In genomic region chr11:33687733-33688479, GRCh38 we compare ENCODE assay signal across 9 cellular contexts. TPM values are rescaled to one million over a fixed set of nuclear protein-coding genes. Genes with fewer than 3 reads are reported as not detected.
A peak's percentile ranks its signal among the peaks of the same experiment; 100 is the strongest.
DNase-seq lines count a peak whose midpoint lies in the region; ATAC-seq, FAIRE-seq and TF ChIP-seq lines count a peak whose summit lies in the region.
"Had no signal": no experiment of that assay in that cellular context is flagged by ENCODE, and none has a peak within 500 bp of the region (broad histone marks: within the 10 kb centered on the region; RNA-seq: fewer than 3 reads in every experiment).

No MANE protein-coding gene starts in this region.

- H3K27ac ChIP-seq in right cardiac atrium (ENCODE audit: low read length) (no peak overlapping the region), PC-9 (peak overlapping the region; percentile 99), neuronal stem cell (replicated peaks; ENCODE audit: low read length) (no peak overlapping the region)

- H2AFZ ChIP-seq in PC-9: peak overlapping the region; percentile 25; the same call in 1 of the 2 replicates
- H2AFZ ChIP-seq in neuronal stem cell (ENCODE audit: low read length): no peak overlapping the region

- no peak overlapping the region for H2BK5ac ChIP-seq in neuronal stem cell (ENCODE audit: low read length)

- peak; percentile 29 for FAIRE-seq in endometrium (lab: Jason Lieb, UNC)
- FAIRE-seq: colon had no signal

- no peak overlapping the region for H3K4ac ChIP-seq in neuronal stem cell (ENCODE audit: low read length)

- no peaks in the 10 kb centered on the region for H3K79me1 ChIP-seq in neuronal stem cell (ENCODE audit: low read depth, low read length)

- peak; percentile 36 for DNase-seq in left cardiac atrium
- no peak for DNase-seq in right cardiac atrium
- DNase-seq in KG1 (lab: John Stamatoyannopoulos, UW): peak; percentile 10
- peak; percentile 61 to 87 for DNase-seq in PC-9
- peak; percentile 57 for DNase-seq in neuronal stem cell (ENCODE audit: low spot score)

- H4K20me1 ChIP-seq in PC-9 (ENCODE audit: insufficient read depth): no peaks in the 10 kb centered on the region

- no peak overlapping the region for H3K4me3 ChIP-seq in right cardiac atrium (ENCODE audit: low read length)
- H3K4me3 ChIP-seq in PC-9: no peak overlapping the region
- H3K4me3 ChIP-seq in neuronal stem cell (ENCODE audit: low read length in 2 of 2): no peak overlapping the region

- H3K9me3 ChIP-seq in right cardiac atrium (ENCODE audit: control insufficient read depth, low read length): no peaks in the 10 kb centered on the region
- 0 out of 2 replicates have a peak, but pooled peaks cover 4% of the 10 kb centered on the region for H3K9me3 ChIP-seq in PC-9 (ENCODE audit: insufficient read depth, low read depth)
- peaks cover 0 to 3% of the 10 kb centered on the region in 2 donors for H3K9me3 ChIP-seq in neuronal stem cell (replicated peaks in 1 of 2; ENCODE audit: control insufficient read depth in 2 of 2, insufficient read depth in 1 of 2, low read depth in 1 of 2, low read length in 2 of 2)

- H3K79me2 ChIP-seq in PC-9 (ENCODE audit: low read depth): no peaks in the 10 kb centered on the region

- CTCF ChIA-PET in PC-9 (lab: Charles Lee): interaction anchor here (1.4 kb wide), 1 partner anchor 55 kb away, joined by 6 read pairs; no protein-coding TSS in a partner anchor

- no peak overlapping the region for H2AK5ac ChIP-seq in neuronal stem cell (ENCODE audit: low read depth, low read length)

- WGBS in right cardiac atrium: 53% methylated on average over 2 of the region's 2 CpGs
- no CpG with 5 or more reads among the region's 2 CpGs for WGBS in neuronal stem cell (ENCODE audit: extremely low coverage in 2 of 2, insufficient read length in 2 of 2, insufficient replicate concordance in 1 of 2), 2 donors

- ATAC-seq in left cardiac atrium: no peak
- no peak for ATAC-seq in right cardiac atrium
- ATAC-seq in HG02798 (IDR thresholded peaks at IDR 0.05; ENCODE audit: poor library complexity, unreplicated experiment): no peak
- ATAC-seq in HG03175 (IDR thresholded peaks at IDR 0.05; ENCODE audit: unreplicated experiment): no peak

- BruUV-seq in PC-9 (replicated peaks; lab: Mats Ljungman, UMichigan): no TSS peak

- H3K27me3 ChIP-seq in right cardiac atrium (ENCODE audit: control insufficient read depth, insufficient read depth): no peaks in the 10 kb centered on the region
- H3K27me3 ChIP-seq in PC-9 (ENCODE audit: insufficient read depth, low read depth): no peaks in the 10 kb centered on the region
- no peaks in the 10 kb centered on the region for H3K27me3 ChIP-seq in neuronal stem cell (ENCODE audit: control insufficient read depth in 3 of 3, insufficient read depth in 3 of 3, low read depth in 1 of 3, low read length in 3 of 3)

- H3K18ac ChIP-seq in neuronal stem cell (ENCODE audit: low read length): no peak overlapping the region

- H3K9me2 ChIP-seq in PC-9 (ENCODE audit: insufficient read depth): no peaks in the 10 kb centered on the region

- no peak overlapping the region for H4K8ac ChIP-seq in neuronal stem cell (ENCODE audit: low read depth, low read length)

- no peak overlapping the region for H3K14ac ChIP-seq in neuronal stem cell (ENCODE audit: low read length)

- peaks cover 23% of the 10 kb centered on the region for H3K4me1 ChIP-seq in right cardiac atrium (ENCODE audit: control insufficient read depth, insufficient read depth, low read length)
- H3K4me1 ChIP-seq in PC-9 (replicated peaks; ENCODE audit: insufficient read depth): peaks cover 56% of the 10 kb centered on the region
- H3K4me1 ChIP-seq in neuronal stem cell (ENCODE audit: control insufficient read depth in 2 of 2, insufficient read depth in 1 of 2, low read depth in 1 of 2, low read length in 2 of 2): peaks cover 17 to 28% of the 10 kb centered on the region in 2 donors

- H3F3A ChIP-seq in PC-9 (ENCODE audit: insufficient read depth, low read depth): peaks cover 55% of the 10 kb centered on the region

- H3K9ac ChIP-seq in neuronal stem cell (ENCODE audit: low read depth, low read length, poor library complexity): no peak overlapping the region

- H3K36me3 ChIP-seq in PC-9 (ENCODE audit: low read depth) (no peaks in the 10 kb centered on the region), neuronal stem cell (replicated peaks in 1 of 2; ENCODE audit: control insufficient read depth in 2 of 2, insufficient read depth in 2 of 2, low read length in 2 of 2) (no peaks in the 10 kb centered on the region)

- H3K23ac ChIP-seq in neuronal stem cell (ENCODE audit: low read depth, low read length, poor library complexity): no peak overlapping the region

- H2BK12ac ChIP-seq in neuronal stem cell (ENCODE audit: low read length): no peak overlapping the region

- no peak overlapping the region for H2BK120ac ChIP-seq in neuronal stem cell (ENCODE audit: low read depth, low read length)

- no peak overlapping the region for H4K91ac ChIP-seq in neuronal stem cell (ENCODE audit: low read depth, low read length, poor library complexity)

- intact Hi-C loops in left cardiac atrium (cut with DNase I) (loop anchor here (2.0 to 10.0 kb wide), 6 partner anchors 146 to 723 kb away; no protein-coding TSS in a partner anchor), right cardiac atrium (cut with DNase I) (loop anchor here (5.0 to 10.0 kb wide), 4 partner anchors 143 to 523 kb away; partner anchors contain the start of gene CSTF3 (in 2 of the 4)), PC-9 (cut with micrococcal nuclease; ENCODE audit: unreplicated experiment) (loop anchor here (1.0 to 2.0 kb wide), 6 partner anchors 54 to 975 kb away; no protein-coding TSS in a partner anchor)

- peak overlapping the region; percentile 14; the same call in 1 of the 2 replicates for H3K4me2 ChIP-seq in PC-9
- no peak overlapping the region for H3K4me2 ChIP-seq in neuronal stem cell (ENCODE audit: insufficient read depth, low read length, poor library complexity, severe bottlenecking)

- no peak overlapping the region for H2BK15ac ChIP-seq in neuronal stem cell (ENCODE audit: low read length)

- POLR2A ChIA-PET in PC-9 (lab: Charles Lee; ENCODE audit: unreplicated experiment): interaction anchor here (0.7 kb wide), 1 partner anchor 123 kb away, joined by 4 read pairs; no protein-coding TSS in a partner anchor

- TF ChIP-seq CTCF in PC-9 (conservative IDR thresholded peaks at IDR 0.05): peak; percentile 97

RNA-seq across cellular contexts. Expression of gene C11orf91, which starts 12.7 kb away (rescaled TPM):
- total RNA-seq in left cardiac atrium (1 to 10 TPM in 1 of 2 donors, under 1 TPM in 1; 0.29 to 1.7 TPM), right cardiac atrium (1 to 10 TPM in 1 of 4 donors, not detected in 3; 1.9 TPM), PC-9 (2021) (0.90 TPM in 1 of 2 replicates, not detected in the other)
- polyA plus RNA-seq in right cardiac atrium: not detected
- 0.47 TPM for polyA plus RNA-seq in neuronal stem cell (2013, experiment 1 of 2)
- 0.30 TPM for polyA plus RNA-seq in neuronal stem cell (2013, experiment 2 of 2)

RNA-seq across cellular contexts. Expression of gene CD59, which starts 48.3 kb away (rescaled TPM):
- 100 to 1,000 TPM; 633 to 874 TPM for total RNA-seq in left cardiac atrium
- 100 to 1,000 TPM; 619 to 780 (median 669) TPM for total RNA-seq in right cardiac atrium
- polyA plus RNA-seq in right cardiac atrium: 245 TPM
- total RNA-seq in PC-9 (2021): 288 and 291 TPM in 2 replicates
- 75.8 TPM for polyA plus RNA-seq in neuronal stem cell (2013, experiment 1 of 2)
- polyA plus RNA-seq in neuronal stem cell (2013, experiment 2 of 2): 77.5 TPM

Comparison
In these comparisons a context has a peak if more than half of its experiments do, and no peak if none do; other contexts are left out.
1. DNase-seq: peak in left cardiac atrium (single experiment), KG1 (single experiment), PC-9 (2 of 2) and neuronal stem cell (single experiment); none in right cardiac atrium (0 of 3).